ENCODE assay signal across 13 cellular contexts in genomic region chr3:49519916-49520385, GRCh38. TPM values are rescaled to one million over a fixed set of nuclear protein-coding genes. Genes with fewer than 3 reads are reported as not detected.
DNase-seq lines count a peak whose midpoint lies in the region; ATAC-seq, FAIRE-seq and TF ChIP-seq lines count a peak whose summit lies in the region.
"Had no signal": no experiment of that assay in that cellular context is flagged by ENCODE, and none has a peak within 500 bp of the region (broad histone marks: within the 10 kb centered on the region; RNA-seq: fewer than 3 reads in every experiment).

No MANE protein-coding gene starts in this region.

- peak overlapping the region; percentile 37 for H3K27ac Mint-ChIP-seq in T-helper 17 cell
- H3K27ac Mint-ChIP-seq in CD8-positive, alpha-beta T cell = no peak overlapping the region

- FAIRE-seq in GM12892 (lab: Jason Lieb, UNC) = no peak

- peaks cover 0 to 29% of the 10 kb centered on the region in 2 donors for H3K36me3 ChIP-seq in left lung
- peaks cover 0 to 81% (median 3%) of the 10 kb centered on the region in 6 donors for H3K36me3 ChIP-seq in spleen
- H3K36me3 ChIP-seq in CD8-positive, alpha-beta T cell (ENCODE audit: insufficient read depth, low read length) = peaks cover 6% of the 10 kb centered on the region
- H3K36me3 ChIP-seq: uterus had no signal

- H3K27ac ChIP-seq in left lung (no peak overlapping the region), spleen (peak overlapping the region in 1 of 8 donors; percentile 22)
- no peak overlapping the region for H3K27ac ChIP-seq in CD8-positive, alpha-beta T cell (ENCODE audit: low read depth, low read length)
- H3K27ac ChIP-seq: BLaER1 treated with 17β-estradiol and CSF1 and Interleukin-3, amounts not matched to agents 10 nM and 100 nM; uterus had no signal

- H3K27me3 ChIP-seq in left lung (no peaks in the 10 kb centered on the region), spleen (replicated peaks in 1 of 7) (no peaks in the 10 kb centered on the region)
- H3K27me3 ChIP-seq in CD8-positive, alpha-beta T cell (ENCODE audit: insufficient read depth, low read length) = no peaks in the 10 kb centered on the region
- H3K27me3 ChIP-seq: BLaER1 treated with 17β-estradiol and CSF1 and Interleukin-3, amounts not matched to agents 10 nM and 100 nM; uterus had no signal

- intact Hi-C loops in left lung (cut with DNase I) = no loop called here
- intact Hi-C loops in spleen (cut with DNase I; ENCODE audit: low total_unique reads) = no loop called here
- intact Hi-C loops in CD8-positive, alpha-beta T cell (cut with DNase I, micrococcal nuclease) = no loop called here

- TF ChIP-seq CTCF in left lung (IDR thresholded peaks at IDR 0.05) (no peak), spleen (IDR thresholded peaks at IDR 0.05 in 8 of 11, conservative IDR thresholded peaks at IDR 0.05 in 3 of 11) (no peak)
- TF ChIP-seq CTCF in CD8-positive, alpha-beta T cell (IDR thresholded peaks at IDR 0.05) = no peak

- H3K4me3 ChIP-seq in left lung = no peak overlapping the region
- no peak overlapping the region for H3K4me3 ChIP-seq in spleen
- H3K4me3 ChIP-seq in CD8-positive, alpha-beta T cell (ENCODE audit: low read depth, low read length) = no peak overlapping the region
- H3K4me3 ChIP-seq: BLaER1 treated with 17β-estradiol and CSF1 and Interleukin-3, amounts not matched to agents 10 nM and 100 nM; uterus had no signal

- H3K36me3 Mint-ChIP-seq in T-helper 17 cell (ENCODE audit: low read depth) = peaks cover 4% of the 10 kb centered on the region
- peaks cover 59% of the 10 kb centered on the region for H3K36me3 Mint-ChIP-seq in CD8-positive, alpha-beta T cell

- CTCF ChIA-PET in CD8-positive, alpha-beta T cell (lab: Charles Lee) = interaction anchor here (1.1 kb wide), 1 partner anchor 19 kb away, joined by 3 read pairs; no protein-coding TSS in a partner anchor

- H3K4me3 Mint-ChIP-seq in T-helper 17 cell = no peak overlapping the region
- no peak overlapping the region for H3K4me3 Mint-ChIP-seq in CD8-positive, alpha-beta T cell

- WGBS in spleen, 5 donors = 67 to 90% (median 68%) methylated on average over 2 of the region's 2 CpGs

- ATAC-seq in T-helper 17 cell = no peak
- ATAC-seq in left lung = peak; percentile 43
- no peak for ATAC-seq in GM21381 (IDR thresholded peaks at IDR 0.05; ENCODE audit: unreplicated experiment)
- no peak for ATAC-seq in CD8-positive, alpha-beta T cell

- H3K9me3 ChIP-seq in T-helper 17 cell (ENCODE audit: control insufficient read depth, low read length, poor library complexity, severe bottlenecking) (no peaks in the 10 kb centered on the region), left lung (no peaks in the 10 kb centered on the region), spleen (no peaks in the 10 kb centered on the region)
- no peaks in the 10 kb centered on the region for H3K9me3 ChIP-seq in CD8-positive, alpha-beta T cell (ENCODE audit: low read length)
- H3K9me3 ChIP-seq: BLaER1 treated with 17β-estradiol and CSF1 and Interleukin-3, amounts not matched to agents 10 nM and 100 nM; uterus had no signal

- no peaks in the 10 kb centered on the region for H3K9me3 Mint-ChIP-seq in CD8-positive, alpha-beta T cell

- TF ChIP-seq POLR2A in spleen (IDR thresholded peaks at IDR 0.05) (no peak), GM12892 (IDR thresholded peaks at IDR 0.05; ENCODE audit: low read depth, low read length) (no peak)

- H3K4me1 Mint-ChIP-seq in T-helper 17 cell = peaks cover 16% of the 10 kb centered on the region
- peaks cover 9% of the 10 kb centered on the region for H3K4me1 Mint-ChIP-seq in CD8-positive, alpha-beta T cell (ENCODE audit: low read depth)

- no peaks in the 10 kb centered on the region for H3K27me3 Mint-ChIP-seq in T-helper 17 cell
- no peaks in the 10 kb centered on the region for H3K27me3 Mint-ChIP-seq in CD8-positive, alpha-beta T cell (ENCODE audit: low read depth)

- peaks cover 0 to 8% of the 10 kb centered on the region in 2 donors for H3K4me1 ChIP-seq in left lung
- peaks cover 0 to 22% (median 13%) of the 10 kb centered on the region in 6 donors for H3K4me1 ChIP-seq in spleen
- no peaks in the 10 kb centered on the region for H3K4me1 ChIP-seq in CD8-positive, alpha-beta T cell (ENCODE audit: insufficient read depth, low read length)
- H3K4me1 ChIP-seq: uterus had no signal

- DNase-seq in HT1080 (ENCODE audit: low read depth) (peak; percentile 16), T-helper 17 cell (no peak), left lung (no peak), spleen (peak; percentile 39), GM12892 (ENCODE audit: insufficient read length) (no peak)
- no peak for DNase-seq in CD8-positive, alpha-beta T cell
- DNase-seq: cortex of kidney, NCI-H1092 treated with DMSO at 0.1 percent for 48 hours, NCI-H345, SW 1271, uterus had no signal

- POLR2A ChIA-PET in CD8-positive, alpha-beta T cell (lab: Charles Lee) = interaction anchor here (1.1 kb wide), 1 partner anchor 11 kb away, joined by 3 read pairs; no protein-coding TSS in a partner anchor

RNA-seq across cellular contexts. Expression of gene BSN, which starts 34.3 kb away (rescaled TPM):
- total RNA-seq in HT1080 (2014; rRNA removed; shearing (Covaris generic)) = 0.07 and 0.18 TPM in 2 replicates
- 0.05 and 0.07 TPM in 2 replicates for polyA plus RNA-seq in HT1080 (2015; cell fraction: cytosol; rRNA removed)
- 0.10 and 0.27 TPM in 2 replicates for polyA plus RNA-seq in HT1080 (2015; cell fraction: nucleus; rRNA removed)
- total RNA-seq in T-helper 17 cell (under 1 TPM; 0.12 to 0.29 TPM), left lung (under 1 TPM; 0.26 to 0.44 TPM), spleen (1 to 10 TPM in 1 of 7 donors, under 1 TPM in 6; 0.26 to 1.1 (median 0.51) TPM)
- under 1 TPM; 0.02 to 0.06 (median 0.03) TPM for polyA plus RNA-seq in spleen
- 0.08 TPM for polyA plus RNA-seq in GM12892 (2012; ENCODE audit: missing spikeins)
- under 1 TPM; 0.17 to 0.35 TPM for total RNA-seq in CD8-positive, alpha-beta T cell

RNA-seq across cellular contexts. Expression of gene DAG1, which starts 49.9 kb away (rescaled TPM):
- total RNA-seq in HT1080 (2014; rRNA removed; shearing (Covaris generic)) = 41.4 and 48.1 TPM in 2 replicates
- polyA plus RNA-seq in HT1080 (2015; cell fraction: cytosol; rRNA removed) = 32.5 and 37.7 TPM in 2 replicates
- polyA plus RNA-seq in HT1080 (2015; cell fraction: nucleus; rRNA removed) = 57.1 and 63.5 TPM in 2 replicates
- 10 to 100 TPM; 18.0 to 18.9 TPM for total RNA-seq in T-helper 17 cell
- 100 to 1,000 TPM in 1 of 2 donors, 10 to 100 TPM in 1; 87.9 to 116 TPM for total RNA-seq in left lung
- total RNA-seq in spleen = 10 to 100 TPM; 24.9 to 42.7 (median 31.0) TPM
- polyA plus RNA-seq in spleen = 1 to 10 TPM; 3.0 to 8.9 (median 6.3) TPM
- polyA plus RNA-seq in GM12892 (2012; ENCODE audit: missing spikeins) = 5.8 TPM
- 10 to 100 TPM; 17.0 to 19.9 TPM for total RNA-seq in CD8-positive, alpha-beta T cell

Comparison
In these comparisons a context has a peak if more than half of its experiments do, and no peak if none do; other contexts are left out.
1. DNase-seq: peak in HT1080 (single experiment) and spleen (single experiment); none in T-helper 17 cell (0 of 3), left lung (0 of 2), GM12892 (single experiment) and CD8-positive, alpha-beta T cell (0 of 7).